Comparison of ENCODE assay signal across 1 cellular context in genomic region chr2:237966565-237967462, GRCh38.
TF ChIP-seq lines count a peak whose summit lies in the region.

UBE2F (plus strand) TSS chr2:237967014; CDS start chr2:237973108, 6,094 bp downstream.

TF ChIP-seq in HepG2, 621 proteins besides CTCF, POLR2A, EP300 and RAD21 (continued from another document and continues in another):
- TF ChIP-seq ZNF574 (CRISPR knock-in tag; IDR thresholded peaks at IDR 0.05) = peak; percentile 88
- TF ChIP-seq ZNF629 (CRISPR knock-in tag; conservative IDR thresholded peaks at IDR 0.05) = no peak
- TF ChIP-seq ATF6 (CRISPR knock-in tag; conservative IDR thresholded peaks at IDR 0.05) = no peak
- TF ChIP-seq ZNF12 (CRISPR knock-in tag; IDR thresholded peaks at IDR 0.05) = no peak
- peak; percentile 48; the same call in 1 of the 2 replicates for TF ChIP-seq TFAP4 (IDR thresholded peaks at IDR 0.05; ENCODE audit: borderline replicate concordance, low read depth)
- no peak for TF ChIP-seq ZNF781 (CRISPR knock-in tag; IDR thresholded peaks at IDR 0.05; ENCODE audit: borderline replicate concordance, not compliant biosample characterization)
- TF ChIP-seq ZNF816 (CRISPR knock-in tag; IDR thresholded peaks at IDR 0.05; ENCODE audit: borderline replicate concordance) = 0 out of 2 replicates have a peak, but pooled peaks have one; percentile 85
- peak; percentile 20; the same call in 1 of the 2 replicates for TF ChIP-seq ZIK1 (CRISPR knock-in tag; IDR thresholded peaks at IDR 0.05; ENCODE audit: borderline replicate concordance, low read depth)
- peak; percentile 36; the same call in 1 of the 2 replicates for TF ChIP-seq MIXL1 (CRISPR knock-in tag; IDR thresholded peaks at IDR 0.05)
- no peak for TF ChIP-seq ZFYVE20 (CRISPR knock-in tag; IDR thresholded peaks at IDR 0.05; ENCODE audit: borderline replicate concordance, low read depth)
- TF ChIP-seq CHD2 (IDR thresholded peaks at IDR 0.05; ENCODE audit: low read depth, low read length) = peak; percentile 71
- 0 out of 2 replicates have a peak, but pooled peaks have one; percentile 80 for TF ChIP-seq THRA (CRISPR knock-in tag; IDR thresholded peaks at IDR 0.05; ENCODE audit: borderline replicate concordance)
- peak; percentile 99 for TF ChIP-seq XRCC5 (optimal IDR thresholded peaks at IDR 0.05; ENCODE audit: low read length)
- peak; percentile 96 for TF ChIP-seq SP4 (CRISPR knock-in tag; IDR thresholded peaks at IDR 0.05)
- TF ChIP-seq ZNF30 (CRISPR knock-in tag; IDR thresholded peaks at IDR 0.05) = no peak
- TF ChIP-seq KDM4B (CRISPR knock-in tag; IDR thresholded peaks at IDR 0.05) = peak; percentile 15; the same call in 1 of the 2 replicates
- peak; percentile 46; the same call in 1 of the 2 replicates for TF ChIP-seq KAT7 (CRISPR knock-in tag; IDR thresholded peaks at IDR 0.05; ENCODE audit: borderline replicate concordance)
- no peak for TF ChIP-seq ZNF510 (CRISPR knock-in tag; IDR thresholded peaks at IDR 0.05; ENCODE audit: low read depth)
- peak; percentile 76 for TF ChIP-seq TGIF2 (CRISPR knock-in tag; IDR thresholded peaks at IDR 0.05)
- TF ChIP-seq ZNF878 (CRISPR knock-in tag; IDR thresholded peaks at IDR 0.05) = peak; percentile 65
- TF ChIP-seq ZNF746 (CRISPR knock-in tag; IDR thresholded peaks at IDR 0.05) = peak; percentile 38; the same call in 1 of the 2 replicates
- TF ChIP-seq THYN1 (CRISPR knock-in tag; IDR thresholded peaks at IDR 0.05; ENCODE audit: borderline replicate concordance, low read depth) = no peak
- peak; percentile 89; the same call in 1 of the 2 replicates for TF ChIP-seq HBP1 (CRISPR knock-in tag; IDR thresholded peaks at IDR 0.05; ENCODE audit: low read depth)
- no peak for TF ChIP-seq GPBP1L1 (CRISPR knock-in tag; IDR thresholded peaks at IDR 0.05)
- TF ChIP-seq SRSF9 (IDR thresholded peaks at IDR 0.05; ENCODE audit: borderline replicate concordance, insufficient read depth, low read depth, low read length, poor library complexity, severe bottlenecking) = no peak
- 0 out of 2 replicates have a peak, but pooled peaks have one; percentile 25 for TF ChIP-seq ZNF850 (CRISPR knock-in tag; conservative IDR thresholded peaks at IDR 0.05)
- no peak for TF ChIP-seq PREB (CRISPR knock-in tag; IDR thresholded peaks at IDR 0.05)
- peak; percentile 76; the same call in 1 of the 2 replicates for TF ChIP-seq AKAP8 (CRISPR knock-in tag; IDR thresholded peaks at IDR 0.05)
- TF ChIP-seq ZNF652 (CRISPR knock-in tag; IDR thresholded peaks at IDR 0.05; ENCODE audit: borderline replicate concordance, low read depth) = no peak
- TF ChIP-seq TFDP1 (CRISPR knock-in tag; IDR thresholded peaks at IDR 0.05; ENCODE audit: borderline replicate concordance) = peak; percentile 76; the same call in 1 of the 2 replicates
- no peak for TF ChIP-seq HOXA7 (CRISPR knock-in tag; IDR thresholded peaks at IDR 0.05)
- TF ChIP-seq ZNF335 (CRISPR knock-in tag; IDR thresholded peaks at IDR 0.05) = peak; percentile 53; the same call in 1 of the 2 replicates
- peak; percentile 85; the same call in 1 of the 2 replicates for TF ChIP-seq PCBP1 (IDR thresholded peaks at IDR 0.05; ENCODE audit: borderline replicate concordance, low read depth, low read length)
- TF ChIP-seq ZNF674 (CRISPR knock-in tag; IDR thresholded peaks at IDR 0.05; ENCODE audit: low read depth) = no peak
- TF ChIP-seq SKIL (CRISPR knock-in tag; IDR thresholded peaks at IDR 0.05; ENCODE audit: borderline replicate concordance) = no peak
- no peak for TF ChIP-seq JUND (CRISPR knock-in tag; IDR thresholded peaks at IDR 0.05)
- TF ChIP-seq ZNF800 (CRISPR knock-in tag; IDR thresholded peaks at IDR 0.05) = peak; percentile 67; the same call in 1 of the 2 replicates
- no peak for TF ChIP-seq GRHL1 (CRISPR knock-in tag; conservative IDR thresholded peaks at IDR 0.05)
